Comparison of ENCODE assay signal across 1 cellular context in the genomic region with DNA sequence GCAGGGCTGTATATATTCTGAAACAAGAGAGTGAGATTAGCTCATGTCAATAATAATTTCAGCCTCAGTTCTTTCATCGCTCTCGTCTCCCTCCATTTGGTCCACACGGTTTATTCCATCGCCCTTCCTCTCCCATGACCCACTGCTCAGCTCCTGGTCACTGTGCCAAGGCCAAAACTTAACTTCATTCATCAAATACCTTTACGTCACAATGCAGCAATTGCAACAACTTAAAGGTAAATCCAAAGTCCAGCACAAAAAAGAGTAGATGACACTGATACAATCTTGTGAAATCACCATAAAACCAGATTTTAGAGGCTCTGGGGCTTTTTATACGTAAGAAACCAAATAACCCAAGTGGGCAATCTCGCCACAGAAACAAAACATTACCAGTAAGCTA.
TF ChIP-seq lines count a peak whose summit lies in the region.

No MANE protein-coding gene starts in this region.

TF ChIP-seq in liver, 16 proteins besides CTCF, POLR2A, EP300 and RAD21 (continued from another document):
- TF ChIP-seq HNF4G (IDR thresholded peaks at IDR 0.05): peak; percentile 76
- peak; percentile 68 for TF ChIP-seq SP1 (IDR thresholded peaks at IDR 0.05)
- peak; percentile 33 to 77 for TF ChIP-seq JUND (IDR thresholded peaks at IDR 0.05)
- peak in 1 of 2 donors; percentile 46 for TF ChIP-seq EGR1 (IDR thresholded peaks at IDR 0.05; ENCODE audit: low read depth in 2 of 2)
- TF ChIP-seq FOXA2 (IDR thresholded peaks at IDR 0.05): peak; percentile 37
- peak; percentile 66 for TF ChIP-seq YY1 (IDR thresholded peaks at IDR 0.05)
- peak; percentile 71 to 90 for TF ChIP-seq RXRA (IDR thresholded peaks at IDR 0.05)
- TF ChIP-seq, protein P1, sequence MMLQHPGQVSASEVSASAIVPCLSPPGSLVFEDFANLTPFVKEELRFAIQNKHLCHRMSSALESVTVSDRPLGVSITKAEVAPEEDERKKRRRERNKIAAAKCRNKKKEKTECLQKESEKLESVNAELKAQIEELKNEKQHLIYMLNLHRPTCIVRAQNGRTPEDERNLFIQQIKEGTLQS (IDR thresholded peaks at IDR 0.05): peak; percentile 38
- TF ChIP-seq, protein P2, sequence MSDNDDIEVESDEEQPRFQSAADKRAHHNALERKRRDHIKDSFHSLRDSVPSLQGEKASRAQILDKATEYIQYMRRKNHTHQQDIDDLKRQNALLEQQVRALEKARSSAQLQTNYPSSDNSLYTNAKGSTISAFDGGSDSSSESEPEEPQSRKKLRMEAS (IDR thresholded peaks at IDR 0.05): peak; percentile 76
- TF ChIP-seq GABPA (IDR thresholded peaks at IDR 0.05 in 1 of 2, conservative IDR thresholded peaks at IDR 0.05 in 1 of 2): peak in 1 of 2 donors; percentile 26
- peak; percentile 95 to 96 for TF ChIP-seq HNF4A (conservative IDR thresholded peaks at IDR 0.05)
- peak; percentile 15 for TF ChIP-seq FOXA1 (IDR thresholded peaks at IDR 0.05)
TF ChIP-seq in liver: peak in this region for 13.
